In genomic region chr10:114550756-114551290, GRCh38 we compare ENCODE assay signal across 8 cellular contexts.
DNase-seq lines count a peak whose midpoint lies in the region; ATAC-seq, FAIRE-seq and TF ChIP-seq lines count a peak whose summit lies in the region.

No MANE protein-coding gene starts in this region.

- peak; percentile 24 for DNase-seq in GM20000 (ENCODE audit: low spot score)
- peak; percentile 55 for DNase-seq in PC-3
- no peak for DNase-seq in epithelial cell of proximal tubule (ENCODE audit: low read depth)
- no peak for DNase-seq in osteoblast (ENCODE audit: insufficient read length, low spot score, missing footprints)
- no peak for DNase-seq in urothelium cell line (ENCODE audit: low spot score)
- no peak for DNase-seq in T1000 (lab: John Stamatoyannopoulos, UW)
- DNase-seq in activated CD4-positive, alpha-beta T cell treated with anti-CD3 and anti-CD28 coated beads for 4 hours: no peak

- POLR2A ChIA-PET in PC-3 (lab: Charles Lee; ENCODE audit: unreplicated experiment): no interaction called here

- no peaks in the 10 kb centered on the region for H3F3A ChIP-seq in PC-3 (ENCODE audit: low read length, unreplicated experiment)

- no peak overlapping the region for H3K27ac ChIP-seq in PC-3 (ENCODE audit: low read length)
- H3K27ac ChIP-seq in osteoblast (ENCODE audit: low read depth, low read length): no peak overlapping the region

- H4K20me1 ChIP-seq in PC-3 (ENCODE audit: low read length) (no peaks in the 10 kb centered on the region), osteoblast (ENCODE audit: insufficient read depth, low read length) (no peaks in the 10 kb centered on the region)

- H2AFZ ChIP-seq in PC-3 (ENCODE audit: low read length): no peak overlapping the region
- H2AFZ ChIP-seq in osteoblast (ENCODE audit: low read length): no peak overlapping the region

- H3K9ac ChIP-seq in PC-3 (ENCODE audit: low read length): no peak overlapping the region

- H3K9me3 ChIP-seq in PC-3 (ENCODE audit: low read length): no peaks in the 10 kb centered on the region
- H3K9me3 ChIP-seq in osteoblast (ENCODE audit: low read depth, low read length): no peaks in the 10 kb centered on the region

- H3K36me3 ChIP-seq in PC-3 (ENCODE audit: low read depth, low read length) (no peaks in the 10 kb centered on the region), osteoblast (ENCODE audit: insufficient read depth, low read length) (no peaks in the 10 kb centered on the region)

- ATAC-seq in PC-3: no peak

- H3K4me3 ChIP-seq in PC-3 (ENCODE audit: low read length): no peak overlapping the region
- H3K4me3 ChIP-seq in epithelial cell of proximal tubule (ENCODE audit: low read depth, low read length): no peak overlapping the region
- H3K4me3 ChIP-seq in osteoblast (ENCODE audit: insufficient read depth, low read length): no peak overlapping the region

- no peaks in the 10 kb centered on the region for H3K27me3 ChIP-seq in PC-3 (ENCODE audit: low read length)
- peaks cover 8% of the 10 kb centered on the region for H3K27me3 ChIP-seq in osteoblast (ENCODE audit: insufficient read depth, low read length)

- CTCF ChIA-PET in PC-3 (lab: Charles Lee): no interaction called here

- TF ChIP-seq CTCF in GM20000 (IDR thresholded peaks at IDR 0.05; ENCODE audit: extremely low read depth, missing control alignments) (no peak), PC-3 (conservative IDR thresholded peaks at IDR 0.05; ENCODE audit: low read depth, low read length) (peak; percentile 65), epithelial cell of proximal tubule (conservative IDR thresholded peaks at IDR 0.05; ENCODE audit: low read depth, low read length) (peak; percentile 42), osteoblast (IDR thresholded peaks at IDR 0.05; ENCODE audit: extremely low read depth, low read depth, low read length) (peak; percentile 41)

- intact Hi-C loops in PC-3 (cut with micrococcal nuclease): loop anchor here (1.0 kb wide), 2 partner anchors 152 to 235 kb away; no protein-coding TSS in a partner anchor

- H3K4me1 ChIP-seq in PC-3 (ENCODE audit: insufficient read depth, low read length): no peaks in the 10 kb centered on the region
- no peaks in the 10 kb centered on the region for H3K4me1 ChIP-seq in osteoblast (ENCODE audit: insufficient read depth, low read length)

- H3K4me2 ChIP-seq in PC-3 (ENCODE audit: low read length) (no peak overlapping the region), osteoblast (ENCODE audit: insufficient read depth, low read length) (peak overlapping the region; percentile 50)

- peak; percentile 92 for FAIRE-seq in A204.1 (lab: Jason Lieb, UNC)
- no peak for FAIRE-seq in urothelium cell line (lab: Jason Lieb, UNC)

- no peaks in the 10 kb centered on the region for H3K9me2 ChIP-seq in PC-3 (replicated peaks; ENCODE audit: low read length)

- no peaks in the 10 kb centered on the region for H3K79me2 ChIP-seq in PC-3 (ENCODE audit: low read length)
- no peaks in the 10 kb centered on the region for H3K79me2 ChIP-seq in osteoblast (ENCODE audit: insufficient read depth, low read length)

- BruUV-seq in PC-3 (replicated peaks; lab: Mats Ljungman, UMichigan): no TSS peak

Comparison
In these comparisons a context has a peak if more than half of its experiments do, and no peak if none do; other contexts are left out.
1. DNase-seq: peak in GM20000 (single experiment) and PC-3 (single experiment); none in epithelial cell of proximal tubule (single experiment), osteoblast (single experiment), urothelium cell line (single experiment), T1000 (single experiment) and activated CD4-positive, alpha-beta T cell treated with anti-CD3 and anti-CD28 coated beads for 4 hours (0 of 2).